Comparison of ENCODE assay signal across 18 cellular contexts in the genomic region with DNA sequence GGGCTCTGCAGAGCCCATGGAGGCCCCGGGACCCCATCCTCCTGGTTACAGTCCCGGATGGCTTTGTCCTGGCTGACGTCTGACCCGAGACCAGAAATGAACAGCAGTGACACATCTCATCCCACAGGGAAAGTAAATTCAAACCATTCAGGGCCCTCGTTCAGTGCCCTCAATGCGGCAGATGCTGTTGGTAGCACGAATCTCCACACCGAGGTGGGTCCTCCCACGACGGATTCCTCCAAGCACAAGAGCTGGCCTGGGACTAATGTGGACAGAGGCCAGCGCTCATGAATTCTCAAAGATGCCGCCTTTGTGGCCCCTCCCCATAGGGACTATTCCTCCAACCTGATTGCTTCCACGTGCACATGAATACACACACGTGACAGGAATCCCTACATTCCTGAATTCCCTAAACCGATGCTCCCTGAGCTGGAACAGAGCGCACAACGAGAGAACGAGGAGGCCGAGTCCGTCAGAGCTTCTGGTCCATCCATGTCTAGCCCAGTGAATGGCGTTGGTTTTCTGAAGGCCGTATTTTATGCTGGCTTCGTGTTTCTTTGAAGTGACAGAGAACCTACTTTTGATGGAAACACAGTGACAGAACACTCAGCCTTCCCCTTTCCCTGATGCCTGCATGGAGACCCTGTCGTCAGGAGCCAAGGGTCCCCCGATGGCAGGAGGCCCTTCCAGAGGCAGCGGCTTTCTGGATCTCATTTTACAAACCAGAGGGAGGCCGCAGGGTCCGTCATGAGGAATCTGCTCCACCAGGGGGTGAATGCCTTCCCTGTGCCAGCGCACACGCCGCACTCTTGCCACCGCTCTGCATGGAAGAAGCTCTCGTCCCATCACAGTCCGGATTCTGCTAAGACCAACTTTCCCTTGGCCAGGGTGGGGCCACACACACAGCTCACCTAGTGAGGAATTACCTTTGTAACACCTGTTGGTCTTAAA.
"Had no signal": no experiment of that assay in that cellular context is flagged by ENCODE, and none has a peak within 500 bp of the region (broad histone marks: within the 10 kb centered on the region; RNA-seq: fewer than 3 reads in every experiment).

No MANE protein-coding gene starts in this region.

- H3K9ac ChIP-seq: parathyroid adenoma had no signal

- H3K4me3 ChIP-seq: ascending aorta, breast epithelium, gastroesophageal sphincter, heart right ventricle, lung had no signal

- H3K36me3 ChIP-seq: ascending aorta, breast epithelium, gastroesophageal sphincter, heart right ventricle, tibial nerve had no signal

- H3K27ac Mint-ChIP-seq: activated CD4-positive, alpha-beta T cell treated with anti-CD3 and anti-CD28 coated beads, Interleukin-2, amount 10 ng/mL, durations not matched to agents 7 days and 5 days; activated naive CD4-positive, alpha-beta T cell treated with anti-CD3 and anti-CD28 coated beads, Interleukin-2, amount 10 ng/mL, durations not matched to agents 7 days and 5 days; activated T-helper 17 cell treated with anti-CD3 and anti-CD28 coated beads, Interleukin-2, amount 50 U/mL, for 72 hours; naive B cell had no signal

- DNase-seq: activated CD4-positive, alpha-beta T cell treated with anti-CD3 and anti-CD28 coated beads, Interleukin-2, amount 10 ng/mL, durations not matched to agents 7 days and 5 days; activated CD4-positive, CD25-positive, alpha-beta regulatory T cell; activated naive CD4-positive, alpha-beta T cell treated with anti-CD3 and anti-CD28 coated beads, Interleukin-2, amount 10 ng/mL, durations not matched to agents 7 days and 5 days; heart right ventricle; left colon; naive B cell; retina; stimulated activated CD4-positive, alpha-beta T cell treated with anti-CD3 and anti-CD28 coated beads, Interleukin-4, amount 100 ng/mL, for 1 hour; stimulated activated naive CD4-positive, alpha-beta T cell treated with Interleukin-2 at 50 U/mL for 16 hours; substantia nigra; T-helper 2 cell had no signal

- H3K27ac ChIP-seq: ascending aorta, breast epithelium, gastroesophageal sphincter, heart right ventricle, parathyroid adenoma had no signal

- H3K79me2 ChIP-seq: parathyroid adenoma had no signal

- H3K4me1 ChIP-seq: ascending aorta, breast epithelium, gastroesophageal sphincter had no signal

- H3K36me3 Mint-ChIP-seq: activated naive CD4-positive, alpha-beta T cell treated with anti-CD3 and anti-CD28 coated beads, Interleukin-2, amount 10 ng/mL, durations not matched to agents 7 days and 5 days; naive B cell had no signal

- ATAC-seq: activated T-helper 17 cell treated with anti-CD3 and anti-CD28 coated beads, Interleukin-2, amount 50 U/mL, for 72 hours; gastroesophageal sphincter; heart right ventricle; left colon had no signal

- H3K27me3 ChIP-seq: ascending aorta had no signal

- H3K4me1 Mint-ChIP-seq: activated CD4-positive, alpha-beta T cell treated with anti-CD3 and anti-CD28 coated beads, Interleukin-2, amount 10 ng/mL, durations not matched to agents 7 days and 5 days; activated naive CD4-positive, alpha-beta T cell treated with anti-CD3 and anti-CD28 coated beads, Interleukin-2, amount 10 ng/mL, durations not matched to agents 7 days and 5 days; activated T-helper 17 cell treated with anti-CD3 and anti-CD28 coated beads, Interleukin-2, amount 50 U/mL, for 72 hours had no signal

- H3K9me3 Mint-ChIP-seq: activated CD4-positive, alpha-beta T cell treated with anti-CD3 and anti-CD28 coated beads, Interleukin-2, amount 10 ng/mL, durations not matched to agents 7 days and 5 days; activated naive CD4-positive, alpha-beta T cell treated with anti-CD3 and anti-CD28 coated beads, Interleukin-2, amount 10 ng/mL, durations not matched to agents 7 days and 5 days; activated T-helper 17 cell treated with anti-CD3 and anti-CD28 coated beads, Interleukin-2, amount 50 U/mL, for 72 hours; naive B cell had no signal

- H3K4me3 Mint-ChIP-seq: activated CD4-positive, alpha-beta T cell treated with anti-CD3 and anti-CD28 coated beads, Interleukin-2, amount 10 ng/mL, durations not matched to agents 7 days and 5 days; activated naive CD4-positive, alpha-beta T cell treated with anti-CD3 and anti-CD28 coated beads, Interleukin-2, amount 10 ng/mL, durations not matched to agents 7 days and 5 days; activated T-helper 17 cell treated with anti-CD3 and anti-CD28 coated beads, Interleukin-2, amount 50 U/mL, for 72 hours; naive B cell had no signal

- H3K9me3 ChIP-seq: ascending aorta, breast epithelium, gastroesophageal sphincter, heart right ventricle, tibial nerve had no signal
